33 cellular contexts compared by ENCODE assay signal in the genomic region with DNA sequence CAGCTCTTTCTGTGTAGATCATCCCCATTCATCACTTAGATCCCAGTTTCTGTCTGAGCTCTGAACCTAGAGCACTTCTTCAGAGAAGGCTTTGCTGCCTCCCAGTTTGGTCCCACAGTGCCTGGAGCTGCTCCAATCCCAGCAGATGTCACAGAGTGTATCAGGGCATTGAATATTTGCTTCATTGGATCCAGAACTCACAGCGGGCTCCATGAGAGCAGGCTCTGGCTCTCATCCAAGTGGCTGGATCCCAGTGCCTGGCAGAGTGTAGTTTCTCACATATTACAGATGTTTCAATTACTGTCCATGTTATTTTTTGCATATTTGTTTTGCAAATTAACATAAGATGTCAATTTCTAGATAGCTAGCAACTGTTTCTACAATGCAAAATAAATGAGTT. TPM values are rescaled to one million over a fixed set of nuclear protein-coding genes. Genes with fewer than 3 reads are reported as not detected.
"Had no signal": no experiment of that assay in that cellular context is flagged by ENCODE, and none has a peak within 500 bp of the region (broad histone marks: within the 10 kb centered on the region; RNA-seq: fewer than 3 reads in every experiment).

No MANE protein-coding gene starts in this region.

- H3K36me3 Mint-ChIP-seq: activated CD4-positive, alpha-beta memory T cell treated with anti-CD3 and anti-CD28 coated beads for 36 hours; activated naive CD4-positive, alpha-beta T cell treated with anti-CD3 and anti-CD28 coated beads, Interleukin-2, amount 50 U/mL, for 72 hours had no signal

- H3K36me3 ChIP-seq: adrenal gland, breast epithelium, SJCRH30 had no signal

- H3K4me1 ChIP-seq: adrenal gland, body of pancreas, breast epithelium, SJCRH30 had no signal

- H3K9me3 ChIP-seq: adrenal gland, body of pancreas, breast epithelium, SJCRH30 had no signal

- H3K27ac Mint-ChIP-seq: activated B cell treated with CpG ODN at 0.5 μM for 24 hours; activated CD4-positive, alpha-beta memory T cell treated with anti-CD3 and anti-CD28 coated beads for 36 hours; activated naive CD4-positive, alpha-beta T cell treated with anti-CD3 and anti-CD28 coated beads for 36 hours; activated naive CD4-positive, alpha-beta T cell treated with anti-CD3 and anti-CD28 coated beads, Interleukin-2, amount 50 U/mL, for 72 hours; activated T-helper 1 cell treated with anti-CD3 and anti-CD28 coated beads, Interleukin-12 subunit alpha, Interleukin-12 subunit beta, Interleukin-2, Interleukin-4 antibody, amounts not matched to agents 30 ng/mL and 10 ng/mL and 1 ng/mL, durations not matched to agents 14 hours and 24 hours and 36 hours had no signal

- H3K27me3 ChIP-seq: adrenal gland, body of pancreas, SJCRH30 had no signal

- ATAC-seq: activated naive CD4-positive, alpha-beta T cell treated with anti-CD3 and anti-CD28 coated beads, Interleukin-2, amount 50 U/mL, for 72 hours; activated T-cell treated with anti-CD3 and anti-CD28 coated beads, Interleukin-2, amount 50 U/mL, for 4 hours; body of pancreas; Panc1 had no signal

- H3K4me3 Mint-ChIP-seq: activated B cell treated with CpG ODN at 0.5 μM for 24 hours; activated CD4-positive, alpha-beta memory T cell treated with anti-CD3 and anti-CD28 coated beads for 36 hours; activated naive CD4-positive, alpha-beta T cell treated with anti-CD3 and anti-CD28 coated beads for 36 hours; activated T-cell treated with anti-CD3 and anti-CD28 coated beads, Interleukin-2, amount 50 U/mL, for 4 hours; activated T-helper 1 cell treated with anti-CD3 and anti-CD28 coated beads, Interleukin-12 subunit alpha, Interleukin-12 subunit beta, Interleukin-2, Interleukin-4 antibody, amounts not matched to agents 30 ng/mL and 10 ng/mL and 1 ng/mL, durations not matched to agents 14 hours and 24 hours and 36 hours had no signal

- DNase-seq: activated B cell treated with CpG ODN at 0.5 μM for 24 hours; activated CD4-positive, alpha-beta memory T cell treated with anti-CD3 and anti-CD28 coated beads for 36 hours; activated CD4-positive, alpha-beta T cell treated with anti-CD3 and anti-CD28 coated beads for 4 hours; activated CD4-positive, alpha-beta T cell treated with anti-CD3 and anti-CD28 coated beads, Interleukin-2, amount 50 U/mL, for 1 hour; activated CD4-positive, CD25-positive, alpha-beta regulatory T cell treated with anti-CD3 and anti-CD28 coated beads, Interleukin-2, amount 50 U/mL, for 72 hours; activated CD8-positive, alpha-beta memory T cell treated with anti-CD3 and anti-CD28 coated beads, Interleukin-2, amount 50 U/mL, for 4 hours; activated gamma-delta T cell treated with Interleukin-2 at 50 U/mL for 16 hours; activated naive CD4-positive, alpha-beta T cell treated with anti-CD3 and anti-CD28 coated beads for 36 hours; activated T-cell treated with anti-CD3 and anti-CD28 coated beads for 4 hours; activated T-cell treated with anti-CD3 and anti-CD28 coated beads, Interleukin-2, amount 50 U/mL, for 4 hours; adrenal gland; body of pancreas; NCI-H1092 treated with DMSO at 0.1 percent for 48 hours; NCI-H1436; NCI-H187; NCI-H2029 treated with DMSO at 0.1 percent for 48 hours; NCI-H510A treated with DMSO at 0.1 percent for 48 hours; NCI-H526 treated with DMSO at 0.1 percent for 48 hours; NCI-H774; SHP77; SJCRH30; SW 1271; T-helper 1 cell; T-helper 2 cell; T-helper 9 cell had no signal

- H3K27ac ChIP-seq: adrenal gland, body of pancreas, breast epithelium, coronary artery, SJCRH30, VCaP had no signal

- H3K4me1 Mint-ChIP-seq: activated B cell treated with CpG ODN at 0.5 μM for 24 hours had no signal

- H3K4me3 ChIP-seq: adrenal gland, body of pancreas, breast epithelium, coronary artery, SJCRH30 had no signal

- H3K9me3 Mint-ChIP-seq: activated B cell treated with CpG ODN at 0.5 μM for 24 hours; activated CD4-positive, alpha-beta memory T cell treated with anti-CD3 and anti-CD28 coated beads for 36 hours; activated naive CD4-positive, alpha-beta T cell treated with anti-CD3 and anti-CD28 coated beads for 36 hours; activated naive CD4-positive, alpha-beta T cell treated with anti-CD3 and anti-CD28 coated beads, Interleukin-2, amount 50 U/mL, for 72 hours; activated T-cell treated with anti-CD3 and anti-CD28 coated beads, Interleukin-2, amount 50 U/mL, for 4 hours; activated T-helper 1 cell treated with anti-CD3 and anti-CD28 coated beads, Interleukin-12 subunit alpha, Interleukin-12 subunit beta, Interleukin-2, Interleukin-4 antibody, amounts not matched to agents 30 ng/mL and 10 ng/mL and 1 ng/mL, durations not matched to agents 14 hours and 24 hours and 36 hours had no signal

- H3K27me3 Mint-ChIP-seq: activated B cell treated with CpG ODN at 0.5 μM for 24 hours; activated CD4-positive, alpha-beta memory T cell treated with anti-CD3 and anti-CD28 coated beads for 36 hours had no signal

RNA-seq across cellular contexts. Expression of gene MYO16, which starts 50.6 kb away (rescaled TPM):
- total RNA-seq: activated B cell treated with CpG ODN at 0.5 μM for 24 hours; activated naive CD4-positive, alpha-beta T cell treated with anti-CD3 and anti-CD28 coated beads for 36 hours; activated naive CD4-positive, alpha-beta T cell treated with anti-CD3 and anti-CD28 coated beads, Interleukin-2, amount 50 U/mL, for 72 hours; activated T-helper 1 cell treated with anti-CD3 and anti-CD28 coated beads, Interleukin-12 subunit alpha, Interleukin-12 subunit beta, Interleukin-2, Interleukin-4 antibody, amounts not matched to agents 30 ng/mL and 10 ng/mL and 1 ng/mL, durations not matched to agents 14 hours and 24 hours and 36 hours; M059J; RPMI7951; SJCRH30 had no signal
